7 cellular contexts compared by ENCODE assay signal in the genomic region with DNA sequence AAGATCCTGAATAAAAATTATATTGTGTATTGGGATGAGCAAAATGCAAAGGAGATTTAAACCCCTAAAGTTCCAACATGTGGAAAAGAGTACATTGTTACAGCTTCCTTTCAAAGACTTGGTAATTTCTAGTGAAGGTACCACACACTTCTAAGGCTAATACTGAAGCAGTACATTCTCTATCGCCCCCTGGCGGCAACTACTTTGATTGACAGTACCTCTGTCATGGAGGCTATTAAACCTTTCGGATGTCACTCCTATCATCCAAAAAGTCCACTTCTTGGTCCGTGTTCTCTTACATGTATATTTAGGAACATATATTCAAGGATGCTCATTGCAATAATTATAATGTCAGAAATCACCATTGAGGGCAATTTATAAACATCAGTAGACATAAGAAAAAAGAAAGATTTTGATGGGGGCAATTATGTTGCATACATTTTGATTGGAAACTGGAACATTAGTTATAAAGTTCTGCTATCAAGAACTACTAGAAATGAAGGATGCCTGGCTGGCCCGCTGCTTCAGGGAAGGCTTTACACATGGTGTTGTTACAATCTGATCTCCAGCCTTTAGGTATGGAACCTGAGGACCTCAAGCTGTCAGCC.
DNase-seq lines count a peak whose midpoint lies in the region; ATAC-seq and TF ChIP-seq lines count a peak whose summit lies in the region.

No MANE protein-coding gene starts in this region.

- H4K20me1 ChIP-seq in hepatocyte (ENCODE audit: insufficient read depth, poor library complexity, severe bottlenecking) (no peaks in the 10 kb centered on the region), smooth muscle cell (ENCODE audit: low read depth) (no peaks in the 10 kb centered on the region)

- TF ChIP-seq CTCF in hepatocyte (IDR thresholded peaks at IDR 0.05; ENCODE audit: poor library complexity) (peak; percentile 85), smooth muscle cell (IDR thresholded peaks at IDR 0.05; ENCODE audit: borderline replicate concordance, insufficient read depth, poor library complexity, severe bottlenecking) (peak; percentile 79)

- H3K9me3 ChIP-seq in hepatocyte (ENCODE audit: low read depth) (no peaks in the 10 kb centered on the region), smooth muscle cell (replicated peaks; ENCODE audit: low read depth) (no peaks in the 10 kb centered on the region)

- DNase-seq in NCI-H1105 (lab: John Stamatoyannopoulos, UW): peak; percentile 44
- peak in 4 of 5 donors; percentile 17 to 50 (median 30) for DNase-seq in T-helper 1 cell
- peak in 47 of 56 donors; percentile 0 to 87 (median 28) for DNase-seq in amygdala (lab: John Stamatoyannopoulos, UW)
- peak; percentile 88 for DNase-seq in hepatocyte (ENCODE audit: low spot score)
- peak; percentile 13 for DNase-seq in smooth muscle cell (lab: John Stamatoyannopoulos, UW; ENCODE audit: unreplicated experiment)

- H3K36me3 ChIP-seq in hepatocyte (replicated peaks; ENCODE audit: insufficient read depth, low read depth) (no peaks in the 10 kb centered on the region), smooth muscle cell (ENCODE audit: low read depth) (no peaks in the 10 kb centered on the region)

- no peak overlapping the region for H3K9ac ChIP-seq in smooth muscle cell (ENCODE audit: low read depth)

- ATAC-seq in GM18499 (IDR thresholded peaks at IDR 0.05; ENCODE audit: insufficient read depth, unreplicated experiment) (peak; percentile 99), HG02642 (IDR thresholded peaks at IDR 0.05; ENCODE audit: poor library complexity, unreplicated experiment) (peak; percentile 99)

- WGBS in hepatocyte (ENCODE audit: low lambda C conversion rate, missing lambda C conversion rate): 34% methylated on average over 5 of the region's 5 CpGs
- 28% methylated on average over 5 of the region's 5 CpGs for WGBS in smooth muscle cell (ENCODE audit: low lambda C conversion rate)

- H3K9me2 ChIP-seq in hepatocyte (replicated peaks; ENCODE audit: insufficient read depth): no peaks in the 10 kb centered on the region

- H3K79me2 ChIP-seq in hepatocyte: no peaks in the 10 kb centered on the region
- H3K79me2 ChIP-seq in smooth muscle cell (ENCODE audit: low read depth): no peaks in the 10 kb centered on the region

- H3K4me3 ChIP-seq in hepatocyte (no peak overlapping the region), smooth muscle cell (no peak overlapping the region)

- H3K4me1 ChIP-seq in hepatocyte (ENCODE audit: insufficient read depth) (no peaks in the 10 kb centered on the region), smooth muscle cell (ENCODE audit: low read depth) (no peaks in the 10 kb centered on the region)

- H3K4me2 ChIP-seq in hepatocyte (no peak overlapping the region), smooth muscle cell (no peak overlapping the region)

- no peaks in the 10 kb centered on the region for H3K27me3 ChIP-seq in hepatocyte
- no peaks in the 10 kb centered on the region for H3K27me3 ChIP-seq in smooth muscle cell (ENCODE audit: low read depth)

- no peak overlapping the region for H2AFZ ChIP-seq in hepatocyte
- no peak overlapping the region for H2AFZ ChIP-seq in smooth muscle cell (ENCODE audit: low read depth)

- H3K27ac ChIP-seq in hepatocyte: no peak overlapping the region
- H3K27ac ChIP-seq in smooth muscle cell (ENCODE audit: low read depth): no peak overlapping the region

- H3F3A ChIP-seq in smooth muscle cell (ENCODE audit: low read depth): no peaks in the 10 kb centered on the region

Comparison
In these comparisons a context has a peak if more than half of its experiments do, and no peak if none do; other contexts are left out.
1. DNase-seq: peak in every context shown above with its lines; median percentile 88 in hepatocyte; 44 in NCI-H1105; 30 in T-helper 1 cell; 28 in amygdala; 13 in smooth muscle cell.